ENCODE assay signal across 8 cellular contexts in genomic region chr12:118059645-118060275, GRCh38. TPM values are rescaled to one million over a fixed set of nuclear protein-coding genes. Genes with fewer than 3 reads are reported as not detected.
DNase-seq lines count a peak whose midpoint lies in the region; ATAC-seq and TF ChIP-seq lines count a peak whose summit lies in the region.

No MANE protein-coding gene starts in this region.

- no peaks in the 10 kb centered on the region for H3K36me3 ChIP-seq in mucosa of stomach (ENCODE audit: control insufficient read depth, insufficient read depth, low read length)

- peak overlapping the region; percentile 97 for H3K9ac ChIP-seq in mucosa of stomach (ENCODE audit: low read length)

- peak overlapping the region; percentile 88 for H3K27ac ChIP-seq in caudate nucleus (ENCODE audit: low read depth, low read length)

- peaks cover 0 to 10% of the 10 kb centered on the region in 2 donors for H3K36me3 Mint-ChIP-seq in CD14-positive monocyte

- intact Hi-C loops in CD14-positive monocyte (cut with micrococcal nuclease), result loop anchor here (5.0 to 10.0 kb wide), 2 partner anchors 42 to 315 kb away; partner anchors contain the start of genes RFC5 (in 2 of the 2), SUDS3 (in 2 of the 2) and TAOK3 (in 2 of the 2)

- peaks cover 5 to 10% (median 6%) of the 10 kb centered on the region in 3 donors for H3K27me3 Mint-ChIP-seq in CD14-positive monocyte (ENCODE audit: low read depth in 3 of 3)

- peak overlapping the region in 5 of 7 donors; percentile 72 to 85 (median 82) for H3K27ac Mint-ChIP-seq in CD14-positive monocyte

- peak overlapping the region; percentile 83 to 84 for H3K4me3 Mint-ChIP-seq in CD14-positive monocyte

- in situ Hi-C loops in KBM-7 (cut with MboI; ENCODE audit: low pct_unique_long_range_greater_than_20kb, low sequenced_read_pairs), result no loop called here

- H3K4me1 Mint-ChIP-seq in CD14-positive monocyte, result peaks cover 40% of the 10 kb centered on the region

- H3K27me3 ChIP-seq in mucosa of stomach (ENCODE audit: control insufficient read depth, insufficient read depth, low read length), result no peaks in the 10 kb centered on the region

- no peak for ATAC-seq in HG03354 (IDR thresholded peaks at IDR 0.05; ENCODE audit: poor library complexity, severe bottlenecking, unreplicated experiment)

- no peak for TF ChIP-seq CTCF in CD14-positive monocyte (IDR thresholded peaks at IDR 0.05)

- peaks cover 0 to 2% (median 0%) of the 10 kb centered on the region in 7 donors for H3K9me3 Mint-ChIP-seq in CD14-positive monocyte

- H3K9me3 ChIP-seq in mucosa of stomach (ENCODE audit: control insufficient read depth, low read length), result no peaks in the 10 kb centered on the region

- DNase-seq in CD14-positive monocyte (ENCODE audit: low spot score) (no peak), LHCN-M2 (ENCODE audit: low read depth) (peak; percentile 25), caudate nucleus (lab: John Stamatoyannopoulos, UW) (peak in 11 of 61 donors; percentile 27 to 59 (median 44)), KBM-7 (no peak), HuH-7.5 (ENCODE audit: low spot score) (no peak), NOMO-1 treated with DMSO at 0.1 percent for 48 hours (lab: John Stamatoyannopoulos, UW; ENCODE audit: unreplicated experiment) (no peak)

- peak overlapping the region; percentile 85 for H3K4me3 ChIP-seq in mucosa of stomach (ENCODE audit: low read length)

- peaks cover 62% of the 10 kb centered on the region for H3K4me1 ChIP-seq in mucosa of stomach (ENCODE audit: control insufficient read depth, insufficient read depth, low read length)

RNA-seq across cellular contexts. Expression of gene WSB2, which starts 1.2 kb away (rescaled TPM):
- polyA plus RNA-seq in CD14-positive monocyte, result 10 to 100 TPM; 25.4 to 36.3 TPM
- total RNA-seq in LHCN-M2 (2014; rRNA removed), result 126 and 131 TPM in 2 replicates
- 96.6 TPM for polyA plus RNA-seq in LHCN-M2 (2012)

RNA-seq across cellular contexts. Expression of gene RFC5, which starts 43.3 kb away (rescaled TPM):
- 1 to 10 TPM; 6.6 to 7.5 TPM for polyA plus RNA-seq in CD14-positive monocyte
- 39.2 and 47.5 TPM in 2 replicates for total RNA-seq in LHCN-M2 (2014; rRNA removed)
- 12.9 TPM for polyA plus RNA-seq in LHCN-M2 (2012)

RNA-seq across cellular contexts. Expression of gene VSIG10, which starts 44.1 kb away (rescaled TPM):
- 1 to 10 TPM; 1.5 TPM for polyA plus RNA-seq in CD14-positive monocyte
- 17.1 and 20.8 TPM in 2 replicates for total RNA-seq in LHCN-M2 (2014; rRNA removed)
- polyA plus RNA-seq in LHCN-M2 (2012), result 5.1 TPM
